ENCODE assay signal across 1 cellular context in the genomic region with DNA sequence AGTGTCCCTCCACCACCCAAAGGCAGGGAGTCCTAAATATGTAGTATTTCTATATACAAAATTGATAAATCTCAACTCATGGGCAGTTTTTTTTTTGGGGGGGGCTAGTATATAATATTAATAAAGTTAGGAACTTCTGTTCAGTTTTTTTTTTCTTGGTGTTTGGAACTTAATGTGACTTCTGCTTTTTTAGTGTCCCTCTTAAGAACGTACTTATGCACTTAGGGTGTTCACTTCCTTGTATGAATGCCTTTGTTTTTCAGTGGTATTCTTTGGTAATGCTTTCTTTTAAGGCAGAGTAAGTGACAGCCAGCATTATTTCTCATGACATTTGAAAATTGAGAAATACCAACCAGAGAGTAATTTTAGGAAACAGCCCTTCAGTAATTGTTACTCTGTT.
TF ChIP-seq lines count a peak whose summit lies in the region.

No MANE protein-coding gene starts in this region.

TF ChIP-seq in K562, 482 proteins besides CTCF, POLR2A, EP300 and RAD21 (continues in another document):
- TF ChIP-seq, protein P1, sequence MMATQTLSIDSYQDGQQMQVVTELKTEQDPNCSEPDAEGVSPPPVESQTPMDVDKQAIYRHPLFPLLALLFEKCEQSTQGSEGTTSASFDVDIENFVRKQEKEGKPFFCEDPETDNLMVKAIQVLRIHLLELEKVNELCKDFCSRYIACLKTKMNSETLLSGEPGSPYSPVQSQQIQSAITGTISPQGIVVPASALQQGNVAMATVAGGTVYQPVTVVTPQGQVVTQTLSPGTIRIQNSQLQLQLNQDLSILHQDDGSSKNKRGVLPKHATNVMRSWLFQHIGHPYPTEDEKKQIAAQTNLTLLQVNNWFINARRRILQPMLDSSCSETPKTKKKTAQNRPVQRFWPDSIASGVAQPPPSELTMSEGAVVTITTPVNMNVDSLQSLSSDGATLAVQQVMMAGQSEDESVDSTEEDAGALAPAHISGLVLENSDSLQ (IDR thresholded peaks at IDR 0.05), result peak; percentile 26; the same call in 1 of the 2 replicates
- TF ChIP-seq, protein P2, sequence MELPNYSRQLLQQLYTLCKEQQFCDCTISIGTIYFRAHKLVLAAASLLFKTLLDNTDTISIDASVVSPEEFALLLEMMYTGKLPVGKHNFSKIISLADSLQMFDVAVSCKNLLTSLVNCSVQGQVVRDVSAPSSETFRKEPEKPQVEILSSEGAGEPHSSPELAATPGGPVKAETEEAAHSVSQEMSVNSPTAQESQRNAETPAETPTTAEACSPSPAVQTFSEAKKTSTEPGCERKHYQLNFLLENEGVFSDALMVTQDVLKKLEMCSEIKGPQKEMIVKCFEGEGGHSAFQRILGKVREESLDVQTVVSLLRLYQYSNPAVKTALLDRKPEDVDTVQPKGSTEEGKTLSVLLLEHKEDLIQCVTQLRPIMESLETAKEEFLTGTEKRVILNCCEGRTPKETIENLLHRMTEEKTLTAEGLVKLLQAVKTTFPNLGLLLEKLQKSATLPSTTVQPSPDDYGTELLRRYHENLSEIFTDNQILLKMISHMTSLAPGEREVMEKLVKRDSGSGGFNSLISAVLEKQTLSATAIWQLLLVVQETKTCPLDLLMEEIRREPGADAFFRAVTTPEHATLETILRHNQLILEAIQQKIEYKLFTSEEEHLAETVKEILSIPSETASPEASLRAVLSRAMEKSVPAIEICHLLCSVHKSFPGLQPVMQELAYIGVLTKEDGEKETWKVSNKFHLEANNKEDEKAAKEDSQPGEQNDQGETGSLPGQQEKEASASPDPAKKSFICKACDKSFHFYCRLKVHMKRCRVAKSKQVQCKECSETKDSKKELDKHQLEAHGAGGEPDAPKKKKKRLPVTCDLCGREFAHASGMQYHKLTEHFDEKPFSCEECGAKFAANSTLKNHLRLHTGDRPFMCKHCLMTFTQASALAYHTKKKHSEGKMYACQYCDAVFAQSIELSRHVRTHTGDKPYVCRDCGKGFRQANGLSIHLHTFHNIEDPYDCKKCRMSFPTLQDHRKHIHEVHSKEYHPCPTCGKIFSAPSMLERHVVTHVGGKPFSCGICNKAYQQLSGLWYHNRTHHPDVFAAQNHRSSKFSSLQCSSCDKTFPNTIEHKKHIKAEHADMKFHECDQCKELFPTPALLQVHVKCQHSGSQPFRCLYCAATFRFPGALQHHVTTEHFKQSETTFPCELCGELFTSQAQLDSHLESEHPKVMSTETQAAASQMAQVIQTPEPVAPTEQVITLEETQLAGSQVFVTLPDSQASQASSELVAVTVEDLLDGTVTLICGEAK (IDR thresholded peaks at IDR 0.05), result peak; percentile 81
- TF ChIP-seq, protein P2 (CRISPR knock-in tag; IDR thresholded peaks at IDR 0.05), result no peak
- TF ChIP-seq ZBTB11 (CRISPR knock-in tag; IDR thresholded peaks at IDR 0.05), result no peak
- TF ChIP-seq, protein P3, sequence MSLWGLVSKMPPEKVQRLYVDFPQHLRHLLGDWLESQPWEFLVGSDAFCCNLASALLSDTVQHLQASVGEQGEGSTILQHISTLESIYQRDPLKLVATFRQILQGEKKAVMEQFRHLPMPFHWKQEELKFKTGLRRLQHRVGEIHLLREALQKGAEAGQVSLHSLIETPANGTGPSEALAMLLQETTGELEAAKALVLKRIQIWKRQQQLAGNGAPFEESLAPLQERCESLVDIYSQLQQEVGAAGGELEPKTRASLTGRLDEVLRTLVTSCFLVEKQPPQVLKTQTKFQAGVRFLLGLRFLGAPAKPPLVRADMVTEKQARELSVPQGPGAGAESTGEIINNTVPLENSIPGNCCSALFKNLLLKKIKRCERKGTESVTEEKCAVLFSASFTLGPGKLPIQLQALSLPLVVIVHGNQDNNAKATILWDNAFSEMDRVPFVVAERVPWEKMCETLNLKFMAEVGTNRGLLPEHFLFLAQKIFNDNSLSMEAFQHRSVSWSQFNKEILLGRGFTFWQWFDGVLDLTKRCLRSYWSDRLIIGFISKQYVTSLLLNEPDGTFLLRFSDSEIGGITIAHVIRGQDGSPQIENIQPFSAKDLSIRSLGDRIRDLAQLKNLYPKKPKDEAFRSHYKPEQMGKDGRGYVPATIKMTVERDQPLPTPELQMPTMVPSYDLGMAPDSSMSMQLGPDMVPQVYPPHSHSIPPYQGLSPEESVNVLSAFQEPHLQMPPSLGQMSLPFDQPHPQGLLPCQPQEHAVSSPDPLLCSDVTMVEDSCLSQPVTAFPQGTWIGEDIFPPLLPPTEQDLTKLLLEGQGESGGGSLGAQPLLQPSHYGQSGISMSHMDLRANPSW (CRISPR knock-in tag; IDR thresholded peaks at IDR 0.05), result no peak
- TF ChIP-seq SMARCB1 (IDR thresholded peaks at IDR 0.05; ENCODE audit: insufficient read length, low read depth), result no peak
- TF ChIP-seq HLTF (IDR thresholded peaks at IDR 0.05), result no peak
- TF ChIP-seq, protein P4, sequence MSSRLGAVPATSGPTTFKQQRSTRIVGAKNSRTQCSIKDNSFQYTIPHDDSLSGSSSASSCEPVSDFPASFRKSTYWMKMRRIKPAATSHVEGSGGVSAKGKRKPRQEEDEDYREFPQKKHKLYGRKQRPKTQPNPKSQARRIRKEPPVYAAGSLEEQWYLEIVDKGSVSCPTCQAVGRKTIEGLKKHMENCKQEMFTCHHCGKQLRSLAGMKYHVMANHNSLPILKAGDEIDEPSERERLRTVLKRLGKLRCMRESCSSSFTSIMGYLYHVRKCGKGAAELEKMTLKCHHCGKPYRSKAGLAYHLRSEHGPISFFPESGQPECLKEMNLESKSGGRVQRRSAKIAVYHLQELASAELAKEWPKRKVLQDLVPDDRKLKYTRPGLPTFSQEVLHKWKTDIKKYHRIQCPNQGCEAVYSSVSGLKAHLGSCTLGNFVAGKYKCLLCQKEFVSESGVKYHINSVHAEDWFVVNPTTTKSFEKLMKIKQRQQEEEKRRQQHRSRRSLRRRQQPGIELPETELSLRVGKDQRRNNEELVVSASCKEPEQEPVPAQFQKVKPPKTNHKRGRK (tag; IDR thresholded peaks at IDR 0.05), result no peak
- TF ChIP-seq NONO (IDR thresholded peaks at IDR 0.05; ENCODE audit: low read depth in 2 of 2, low read length in 1 of 2), result no peak
- TF ChIP-seq, protein P5, sequence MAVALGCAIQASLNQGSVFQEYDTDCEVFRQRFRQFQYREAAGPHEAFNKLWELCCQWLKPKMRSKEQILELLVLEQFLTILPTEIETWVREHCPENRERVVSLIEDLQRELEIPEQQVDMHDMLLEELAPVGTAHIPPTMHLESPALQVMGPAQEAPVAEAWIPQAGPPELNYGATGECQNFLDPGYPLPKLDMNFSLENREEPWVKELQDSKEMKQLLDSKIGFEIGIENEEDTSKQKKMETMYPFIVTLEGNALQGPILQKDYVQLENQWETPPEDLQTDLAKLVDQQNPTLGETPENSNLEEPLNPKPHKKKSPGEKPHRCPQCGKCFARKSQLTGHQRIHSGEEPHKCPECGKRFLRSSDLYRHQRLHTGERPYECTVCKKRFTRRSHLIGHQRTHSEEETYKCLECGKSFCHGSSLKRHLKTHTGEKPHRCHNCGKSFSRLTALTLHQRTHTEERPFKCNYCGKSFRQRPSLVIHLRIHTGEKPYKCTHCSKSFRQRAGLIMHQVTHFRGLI (CRISPR knock-in tag; IDR thresholded peaks at IDR 0.05), result no peak
- TF ChIP-seq FOXA3 (CRISPR knock-in tag; conservative IDR thresholded peaks at IDR 0.05 in 1 of 2, IDR thresholded peaks at IDR 0.05 in 1 of 2), result no peak
- TF ChIP-seq TRIM24 (IDR thresholded peaks at IDR 0.05), result no peak
- TF ChIP-seq KLF13 (tag; IDR thresholded peaks at IDR 0.05; ENCODE audit: borderline replicate concordance, low read depth), result no peak
- no peak for TF ChIP-seq FOS (IDR thresholded peaks at IDR 0.05; ENCODE audit: extremely low read depth, insufficient read length)
- no peak for TF ChIP-seq BCOR (IDR thresholded peaks at IDR 0.05)
- TF ChIP-seq ZFP1 (CRISPR knock-in tag; IDR thresholded peaks at IDR 0.05), result no peak
- no peak for TF ChIP-seq LCOR (CRISPR knock-in tag; IDR thresholded peaks at IDR 0.05)
- TF ChIP-seq FOSL1 (tag; conservative IDR thresholded peaks at IDR 0.05), result 0 out of 2 replicates have a peak, but pooled peaks have one; percentile 15
- no peak for TF ChIP-seq SUPT5H (IDR thresholded peaks at IDR 0.05)
- no peak for TF ChIP-seq FOXM1 (IDR thresholded peaks at IDR 0.05; ENCODE audit: low read depth)
- TF ChIP-seq FOXM1 (CRISPR knock-in tag; IDR thresholded peaks at IDR 0.05; ENCODE audit: low read depth), result no peak
- TF ChIP-seq SPI1 (IDR thresholded peaks at IDR 0.05; ENCODE audit: borderline replicate concordance, low read depth, low read length), result peak; percentile 75; the same call in 1 of the 2 replicates
- TF ChIP-seq LEF1 (IDR thresholded peaks at IDR 0.05), result no peak
- TF ChIP-seq SIX5 (IDR thresholded peaks at IDR 0.05; ENCODE audit: borderline replicate concordance in 1 of 2, insufficient read depth in 1 of 2, low read depth in 1 of 2, low read length in 2 of 2), result no peak
- TF ChIP-seq, protein P6, sequence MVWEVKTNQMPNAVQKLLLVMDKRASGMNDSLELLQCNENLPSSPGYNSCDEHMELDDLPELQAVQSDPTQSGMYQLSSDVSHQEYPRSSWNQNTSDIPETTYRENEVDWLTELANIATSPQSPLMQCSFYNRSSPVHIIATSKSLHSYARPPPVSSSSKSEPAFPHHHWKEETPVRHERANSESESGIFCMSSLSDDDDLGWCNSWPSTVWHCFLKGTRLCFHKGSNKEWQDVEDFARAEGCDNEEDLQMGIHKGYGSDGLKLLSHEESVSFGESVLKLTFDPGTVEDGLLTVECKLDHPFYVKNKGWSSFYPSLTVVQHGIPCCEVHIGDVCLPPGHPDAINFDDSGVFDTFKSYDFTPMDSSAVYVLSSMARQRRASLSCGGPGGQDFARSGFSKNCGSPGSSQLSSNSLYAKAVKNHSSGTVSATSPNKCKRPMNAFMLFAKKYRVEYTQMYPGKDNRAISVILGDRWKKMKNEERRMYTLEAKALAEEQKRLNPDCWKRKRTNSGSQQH (CRISPR knock-in tag; IDR thresholded peaks at IDR 0.05), result no peak
- no peak for TF ChIP-seq SMC3 (conservative IDR thresholded peaks at IDR 0.05; ENCODE audit: insufficient read depth, low read depth, low read length)
- TF ChIP-seq ZNF77 (CRISPR knock-in tag; IDR thresholded peaks at IDR 0.05), result no peak
- no peak for TF ChIP-seq EZH2 (IDR thresholded peaks at IDR 0.05; ENCODE audit: borderline replicate concordance, low read depth, low read length)
- no peak for TF ChIP-seq KLF16 (IDR thresholded peaks at IDR 0.05)
- no peak for TF ChIP-seq PTTG1 (tag; IDR thresholded peaks at IDR 0.05; ENCODE audit: low read depth)
- no peak for TF ChIP-seq NCOA4 (IDR thresholded peaks at IDR 0.05; ENCODE audit: partially characterized antibody)
- TF ChIP-seq ZNF668 (CRISPR knock-in tag; IDR thresholded peaks at IDR 0.05), result no peak
- TF ChIP-seq EGR1 (conservative IDR thresholded peaks at IDR 0.05), result no peak
- no peak for TF ChIP-seq HOXB6 (CRISPR knock-in tag; IDR thresholded peaks at IDR 0.05; ENCODE audit: borderline replicate concordance)
- TF ChIP-seq ASH1L (IDR thresholded peaks at IDR 0.05; ENCODE audit: borderline replicate concordance, low read depth, partially characterized antibody), result no peak
